ENCODE assay signal across 11 cellular contexts in the genomic region with DNA sequence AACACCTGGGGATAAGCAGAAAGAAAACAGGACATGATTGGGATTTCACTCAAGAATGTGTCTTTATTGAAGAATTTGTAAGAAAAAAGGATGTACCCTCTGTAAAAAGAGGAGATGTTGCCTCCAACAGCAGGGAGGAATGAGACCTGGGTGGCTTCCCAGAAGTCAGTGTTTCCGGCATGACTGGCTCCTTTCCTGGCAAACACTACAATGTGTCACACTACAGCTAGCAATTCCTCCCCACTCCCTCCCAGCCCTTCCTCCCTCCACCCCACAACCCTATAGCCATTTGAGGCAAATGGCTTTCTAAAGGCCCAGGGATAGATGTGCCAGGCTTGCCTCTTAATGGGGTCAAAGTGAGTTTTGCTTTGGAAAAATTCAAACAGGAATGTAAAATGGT. TPM values are rescaled to one million over a fixed set of nuclear protein-coding genes. Genes with fewer than 3 reads are reported as not detected.
DNase-seq lines count a peak whose midpoint lies in the region; ATAC-seq and TF ChIP-seq lines count a peak whose summit lies in the region.
"Had no signal": no experiment of that assay in that cellular context is flagged by ENCODE, and none has a peak within 500 bp of the region (broad histone marks: within the 10 kb centered on the region; RNA-seq: fewer than 3 reads in every experiment).

No MANE protein-coding gene starts in this region.

- intact Hi-C loops in spleen (cut with DNase I; ENCODE audit: low total_unique reads) = loop anchor here (5.0 kb wide), 1 partner anchor 34 kb away; no protein-coding TSS in a partner anchor
- intact Hi-C loops in activated T-helper 2 cell treated with anti-CD3 and anti-CD28 coated beads, Interferon-gamma antibody, Interleukin-2, Interleukin-4, amounts not matched to agents 10 μg/mL and 5 μg/mL and 100 μg/mL, durations not matched to agents 14 hours and 24 hours and 36 hours (cut with micrococcal nuclease) = no loop called here

- peaks cover 16% of the 10 kb centered on the region for H3K36me3 ChIP-seq in GM23248 (ENCODE audit: low read depth)
- H3K36me3 ChIP-seq in spleen = peaks cover 0 to 49% (median 32%) of the 10 kb centered on the region in 6 donors
- H3K36me3 ChIP-seq in Karpas-422 (ENCODE audit: insufficient read depth, low read length) = peaks cover 16% of the 10 kb centered on the region
- H3K36me3 ChIP-seq in GM23338 (ENCODE audit: insufficient read depth) = no peaks in the 10 kb centered on the region

- no peak for TF ChIP-seq CTCF in foreskin keratinocyte (conservative IDR thresholded peaks at IDR 0.05)
- TF ChIP-seq CTCF in spleen (IDR thresholded peaks at IDR 0.05 in 8 of 11, conservative IDR thresholded peaks at IDR 0.05 in 3 of 11) = no peak
- TF ChIP-seq CTCF in GM23338 (conservative IDR thresholded peaks at IDR 0.05; ENCODE audit: low read depth in 2 of 2) = no peak

- H3K27ac ChIP-seq in GM23248 (peak overlapping the region; percentile 86), foreskin keratinocyte (no peak overlapping the region), spleen (peak overlapping the region in 7 of 8 donors; percentile 8 to 62 (median 44)), Karpas-422 (ENCODE audit: low read length) (no peak overlapping the region), GM23338 (ENCODE audit: low read depth) (no peak overlapping the region)

- H3K79me2 ChIP-seq in GM23248 (ENCODE audit: insufficient read depth) (peaks cover 47% of the 10 kb centered on the region), Karpas-422 (ENCODE audit: low read length) (peaks cover 19% of the 10 kb centered on the region), GM23338 (replicated peaks; ENCODE audit: insufficient read depth) (no peaks in the 10 kb centered on the region; the same call in 1 of the 2 replicates)

- DNase-seq in GM23248 = peak; percentile 95
- DNase-seq in amniotic epithelial cell (ENCODE audit: low read depth) = peak; percentile 47
- peak in 1 of 2 donors; percentile 50 for DNase-seq in foreskin keratinocyte
- no peak for DNase-seq in spleen
- no peak for DNase-seq in Karpas-422
- DNase-seq in GM23338 (ENCODE audit: low spot score) = no peak
- no peak for DNase-seq in activated T-helper 2 cell treated with anti-CD3 and anti-CD28 coated beads, Interferon-gamma antibody, Interleukin-2, Interleukin-4, amounts not matched to agents 10 μg/mL and 5 μg/mL and 100 μg/mL, durations not matched to agents 14 hours and 24 hours and 36 hours (ENCODE audit: low spot score)
- DNase-seq: NCI-H2107, T-helper 1 cell had no signal

- no peaks in the 10 kb centered on the region for H3K9me3 Mint-ChIP-seq in GM23338
- no peaks in the 10 kb centered on the region for H3K9me3 Mint-ChIP-seq in activated T-helper 2 cell treated with anti-CD3 and anti-CD28 coated beads, Interferon-gamma antibody, Interleukin-2, Interleukin-4, amounts not matched to agents 10 μg/mL and 5 μg/mL and 100 μg/mL, durations not matched to agents 14 hours and 24 hours and 36 hours
- H3K9me3 Mint-ChIP-seq: activated naive CD4-positive, alpha-beta T cell treated with anti-CD3 and anti-CD28 coated beads, Interleukin-2, amount 50 U/mL, for 24 hours had no signal

- TF ChIP-seq POLR2A in spleen (IDR thresholded peaks at IDR 0.05) = no peak

- H3K27me3 ChIP-seq in GM23248 (replicated peaks; ENCODE audit: insufficient read depth) (no peaks in the 10 kb centered on the region), foreskin keratinocyte (no peaks in the 10 kb centered on the region), spleen (replicated peaks in 1 of 7) (no peaks in the 10 kb centered on the region), Karpas-422 (ENCODE audit: low read length) (no peaks in the 10 kb centered on the region), GM23338 (ENCODE audit: insufficient read depth) (no peaks in the 10 kb centered on the region)

- in situ Hi-C loops in GM23248 (cut with MboI) = no loop called here

- H4K20me1 ChIP-seq in GM23248 (ENCODE audit: insufficient read depth) = no peaks in the 10 kb centered on the region
- H4K20me1 ChIP-seq in Karpas-422 (ENCODE audit: insufficient read depth, low read depth, low read length) = peaks cover 6% of the 10 kb centered on the region; the same call in 1 of the 2 replicates
- no peaks in the 10 kb centered on the region; the same call in 1 of the 2 replicates for H4K20me1 ChIP-seq in GM23338 (replicated peaks; ENCODE audit: insufficient read depth)

- peak; percentile 11 for ATAC-seq in foreskin keratinocyte
- ATAC-seq in GM23338 = no peak
- no peak for ATAC-seq in GM18870 (IDR thresholded peaks at IDR 0.05; ENCODE audit: unreplicated experiment)

- H3K9ac ChIP-seq in GM23248 = peak overlapping the region; percentile 53
- no peak overlapping the region for H3K9ac ChIP-seq in Karpas-422 (ENCODE audit: low read length)

- WGBS in GM23248 (ENCODE audit: low coverage in 1 of 2, low lambda C conversion rate in 2 of 2, missing lambda C conversion rate in 2 of 2), 2 experiments = 0% methylated on average over 1 of the region's 1 CpG
- 76 to 91% (median 88%) methylated on average over 1 of the region's 1 CpG for WGBS in spleen, 5 donors

- H3K4me1 Mint-ChIP-seq in GM23338 = peaks cover 13% of the 10 kb centered on the region; the same call in 2 of the 3 replicates
- H3K4me1 Mint-ChIP-seq in activated T-helper 2 cell treated with anti-CD3 and anti-CD28 coated beads, Interferon-gamma antibody, Interleukin-2, Interleukin-4, amounts not matched to agents 10 μg/mL and 5 μg/mL and 100 μg/mL, durations not matched to agents 14 hours and 24 hours and 36 hours (ENCODE audit: low read depth) = peaks cover 17% of the 10 kb centered on the region

- H3K4me3 Mint-ChIP-seq in GM23338 = no peak overlapping the region
- H3K4me3 Mint-ChIP-seq in activated T-helper 2 cell treated with anti-CD3 and anti-CD28 coated beads, Interferon-gamma antibody, Interleukin-2, Interleukin-4, amounts not matched to agents 10 μg/mL and 5 μg/mL and 100 μg/mL, durations not matched to agents 14 hours and 24 hours and 36 hours (ENCODE audit: low read depth) = no peak overlapping the region
- H3K4me3 Mint-ChIP-seq: activated naive CD4-positive, alpha-beta T cell treated with anti-CD3 and anti-CD28 coated beads, Interleukin-2, amount 50 U/mL, for 24 hours had no signal

- H3K9me2 ChIP-seq in GM23248 (ENCODE audit: insufficient read depth) (no peaks in the 10 kb centered on the region), Karpas-422 (replicated peaks; ENCODE audit: insufficient read depth, low read length) (no peaks in the 10 kb centered on the region), GM23338 (ENCODE audit: insufficient read depth) (no peaks in the 10 kb centered on the region)

- H3K9me3 ChIP-seq in GM23248 (ENCODE audit: low read depth) = no peaks in the 10 kb centered on the region
- H3K9me3 ChIP-seq in spleen = no peaks in the 10 kb centered on the region
- H3K9me3 ChIP-seq in Karpas-422 (ENCODE audit: low read length) = no peaks in the 10 kb centered on the region

- H3K27me3 Mint-ChIP-seq in GM23338 (ENCODE audit: insufficient read depth, low read depth, poor library complexity) = peaks cover 4% of the 10 kb centered on the region
- no peaks in the 10 kb centered on the region for H3K27me3 Mint-ChIP-seq in activated T-helper 2 cell treated with anti-CD3 and anti-CD28 coated beads, Interferon-gamma antibody, Interleukin-2, Interleukin-4, amounts not matched to agents 10 μg/mL and 5 μg/mL and 100 μg/mL, durations not matched to agents 14 hours and 24 hours and 36 hours (ENCODE audit: low read depth)
- H3K27me3 Mint-ChIP-seq: activated naive CD4-positive, alpha-beta T cell treated with anti-CD3 and anti-CD28 coated beads, Interleukin-2, amount 50 U/mL, for 24 hours had no signal

- H3K4me3 ChIP-seq in GM23248 (0 out of 2 replicates have a peak overlapping the region, but pooled peaks have one; percentile 31), spleen (no peak overlapping the region), Karpas-422 (ENCODE audit: low read length) (no peak overlapping the region), GM23338 (no peak overlapping the region)

- H3K36me3 Mint-ChIP-seq in GM23338 (ENCODE audit: low read depth) = peaks cover 3% of the 10 kb centered on the region; the same call in 1 of the 3 replicates
- H3K36me3 Mint-ChIP-seq in activated T-helper 2 cell treated with anti-CD3 and anti-CD28 coated beads, Interferon-gamma antibody, Interleukin-2, Interleukin-4, amounts not matched to agents 10 μg/mL and 5 μg/mL and 100 μg/mL, durations not matched to agents 14 hours and 24 hours and 36 hours (ENCODE audit: low read depth) = peaks cover 33% of the 10 kb centered on the region

- H3K27ac Mint-ChIP-seq in GM23338 = no peak overlapping the region
- no peak overlapping the region for H3K27ac Mint-ChIP-seq in activated T-helper 2 cell treated with anti-CD3 and anti-CD28 coated beads, Interferon-gamma antibody, Interleukin-2, Interleukin-4, amounts not matched to agents 10 μg/mL and 5 μg/mL and 100 μg/mL, durations not matched to agents 14 hours and 24 hours and 36 hours
- H3K27ac Mint-ChIP-seq: activated naive CD4-positive, alpha-beta T cell treated with anti-CD3 and anti-CD28 coated beads, Interleukin-2, amount 50 U/mL, for 24 hours had no signal

- H3K4me1 ChIP-seq in GM23248 (ENCODE audit: insufficient read depth) (peaks cover 64% of the 10 kb centered on the region), foreskin keratinocyte (peaks cover 16% of the 10 kb centered on the region), spleen (peaks cover 10 to 51% (median 32%) of the 10 kb centered on the region in 6 donors), Karpas-422 (ENCODE audit: low read length) (no peaks in the 10 kb centered on the region), GM23338 (ENCODE audit: insufficient read depth) (peaks cover 3% of the 10 kb centered on the region)

- H3F3A ChIP-seq in GM23248 (ENCODE audit: insufficient read depth) = peaks cover 70% of the 10 kb centered on the region
- peaks cover 6% of the 10 kb centered on the region; the same call in 1 of the 2 replicates for H3F3A ChIP-seq in GM23338 (replicated peaks; ENCODE audit: low read depth)

- H3K4me2 ChIP-seq in GM23248 (ENCODE audit: unreplicated experiment) (peak overlapping the region; percentile 44), Karpas-422 (ENCODE audit: low read depth, low read length, poor library complexity, severe bottlenecking) (no peak overlapping the region), GM23338 (no peak overlapping the region)

- H2AFZ ChIP-seq in GM23248 (no peak overlapping the region), Karpas-422 (ENCODE audit: low read length) (no peak overlapping the region), GM23338 (no peak overlapping the region)

RNA-seq across cellular contexts. Expression of a gene that starts 11.5 kb away (rescaled TPM):
- total RNA-seq in GM23248 (2014; rRNA removed; shearing (Covaris generic)) = 30.5 and 33.1 TPM in 2 replicates
- 2.9 and 3.2 TPM in 2 replicates for polyA plus RNA-seq in GM23248 (2016; fragmentation: Nextera tagmentation; extraction: Ambion mirVana)
- total RNA-seq in foreskin keratinocyte = 0.68 and 0.78 TPM in 2 replicates
- polyA plus RNA-seq in foreskin keratinocyte = 0.27 and 0.41 TPM in 2 replicates
- total RNA-seq in spleen = 10 to 100 TPM in 4 of 7 donors, 1 to 10 TPM in 3; 7.0 to 32.0 (median 10.3) TPM
- polyA plus RNA-seq in spleen = 1 to 10 TPM; 2.1 to 5.9 (median 4.3) TPM
- 0.04 TPM in 1 of 2 replicates, not detected in the other for total RNA-seq in Karpas-422 (2014; rRNA removed; shearing (Covaris generic); ENCODE audit: low replicate concordance)
- 4.9 and 5.0 TPM in 2 replicates for total RNA-seq in GM23338 (2014; rRNA removed; shearing (Covaris generic))
- 0.77 and 0.95 TPM in 2 replicates for polyA plus RNA-seq in GM23338 (2016; fragmentation: Nextera tagmentation; extraction: Ambion mirVana)
- not detected in 2 replicates for total RNA-seq in activated T-helper 2 cell treated with anti-CD3 and anti-CD28 coated beads, Interferon-gamma antibody, Interleukin-2, Interleukin-4, amounts not matched to agents 10 μg/mL and 5 μg/mL and 100 μg/mL, durations not matched to agents 14 hours and 24 hours and 36 hours

RNA-seq across cellular contexts. Expression of a gene that starts 12.8 kb away (rescaled TPM):
- 101 and 112 TPM in 2 replicates for total RNA-seq in GM23248 (2014; rRNA removed; shearing (Covaris generic))
- polyA plus RNA-seq in GM23248 (2016; fragmentation: Nextera tagmentation; extraction: Ambion mirVana) (134 and 135 TPM in 2 replicates), foreskin keratinocyte (142 and 153 TPM in 2 replicates), spleen (10 to 100 TPM; 42.9 to 70.1 (median 60.2) TPM), GM23338 (2016; fragmentation: Nextera tagmentation; extraction: Ambion mirVana) (45.2 and 45.6 TPM in 2 replicates)
- total RNA-seq in foreskin keratinocyte (115 and 121 TPM in 2 replicates), spleen (10 to 100 TPM; 46.7 to 98.1 (median 56.4) TPM)
- total RNA-seq in Karpas-422 (2014; rRNA removed; shearing (Covaris generic); ENCODE audit: low replicate concordance) = 46.7 and 81.0 TPM in 2 replicates
- 55.8 and 55.9 TPM in 2 replicates for total RNA-seq in GM23338 (2014; rRNA removed; shearing (Covaris generic))
- total RNA-seq in activated T-helper 2 cell treated with anti-CD3 and anti-CD28 coated beads, Interferon-gamma antibody, Interleukin-2, Interleukin-4, amounts not matched to agents 10 μg/mL and 5 μg/mL and 100 μg/mL, durations not matched to agents 14 hours and 24 hours and 36 hours = 68.4 and 71.5 TPM in 2 replicates

RNA-seq across cellular contexts. Expression of a gene that starts 19.4 kb away (rescaled TPM):
- 160 and 224 TPM in 2 replicates for total RNA-seq in GM23248 (2014; rRNA removed; shearing (Covaris generic))
- 34.8 and 35.8 TPM in 2 replicates for polyA plus RNA-seq in GM23248 (2016; fragmentation: Nextera tagmentation; extraction: Ambion mirVana)
- 207 and 209 TPM in 2 replicates for total RNA-seq in foreskin keratinocyte
- polyA plus RNA-seq in foreskin keratinocyte = 259 and 272 TPM in 2 replicates
- total RNA-seq in spleen = 100 to 1,000 TPM in 3 of 7 donors, 10 to 100 TPM in 4; 72.6 to 116 (median 96.9) TPM
- 10 to 100 TPM; 30.4 to 62.7 (median 38.0) TPM for polyA plus RNA-seq in spleen
- total RNA-seq in Karpas-422 (2014; rRNA removed; shearing (Covaris generic); ENCODE audit: low replicate concordance) = 24.1 and 87.3 TPM in 2 replicates
- total RNA-seq in GM23338 (2014; rRNA removed; shearing (Covaris generic)) = 37.4 and 59.8 TPM in 2 replicates
- polyA plus RNA-seq in GM23338 (2016; fragmentation: Nextera tagmentation; extraction: Ambion mirVana) = 13.8 and 14.7 TPM in 2 replicates
- 162 and 172 TPM in 2 replicates for total RNA-seq in activated T-helper 2 cell treated with anti-CD3 and anti-CD28 coated beads, Interferon-gamma antibody, Interleukin-2, Interleukin-4, amounts not matched to agents 10 μg/mL and 5 μg/mL and 100 μg/mL, durations not matched to agents 14 hours and 24 hours and 36 hours

RNA-seq across cellular contexts. Expression of a gene that starts 47.8 kb away (rescaled TPM):
- total RNA-seq in GM23248 (2014; rRNA removed; shearing (Covaris generic)) = 64.7 and 70.3 TPM in 2 replicates
- polyA plus RNA-seq in GM23248 (2016; fragmentation: Nextera tagmentation; extraction: Ambion mirVana) (38.9 and 42.0 TPM in 2 replicates), foreskin keratinocyte (47.7 and 48.8 TPM in 2 replicates), spleen (10 to 100 TPM; 21.3 to 34.0 (median 22.2) TPM), GM23338 (2016; fragmentation: Nextera tagmentation; extraction: Ambion mirVana) (21.5 and 22.6 TPM in 2 replicates)
- total RNA-seq in foreskin keratinocyte (40.7 and 43.6 TPM in 2 replicates), spleen (10 to 100 TPM; 21.3 to 44.9 (median 26.6) TPM)
- 29.3 and 42.8 TPM in 2 replicates for total RNA-seq in Karpas-422 (2014; rRNA removed; shearing (Covaris generic); ENCODE audit: low replicate concordance)
- total RNA-seq in GM23338 (2014; rRNA removed; shearing (Covaris generic)) = 46.6 and 47.1 TPM in 2 replicates
- 33.6 and 35.3 TPM in 2 replicates for total RNA-seq in activated T-helper 2 cell treated with anti-CD3 and anti-CD28 coated beads, Interferon-gamma antibody, Interleukin-2, Interleukin-4, amounts not matched to agents 10 μg/mL and 5 μg/mL and 100 μg/mL, durations not matched to agents 14 hours and 24 hours and 36 hours

RNA-seq across cellular contexts. Expression of a gene that starts 52.6 kb away (rescaled TPM):
- not detected in 2 replicates for total RNA-seq in GM23248 (2014; rRNA removed; shearing (Covaris generic))
- polyA plus RNA-seq in GM23248 (2016; fragmentation: Nextera tagmentation; extraction: Ambion mirVana) (not detected in 2 replicates), foreskin keratinocyte (0.28 and 0.42 TPM in 2 replicates), spleen (under 1 TPM in 1 of 3 donors, not detected in 2; 0.33 TPM), GM23338 (2016; fragmentation: Nextera tagmentation; extraction: Ambion mirVana) (0.24 and 0.36 TPM in 2 replicates)
- total RNA-seq in foreskin keratinocyte (0.21 and 0.34 TPM in 2 replicates), spleen (not detected)
- 0.86 and 1.7 TPM in 2 replicates for total RNA-seq in Karpas-422 (2014; rRNA removed; shearing (Covaris generic); ENCODE audit: low replicate concordance)
- 0.62 and 0.94 TPM in 2 replicates for total RNA-seq in GM23338 (2014; rRNA removed; shearing (Covaris generic))
- total RNA-seq in activated T-helper 2 cell treated with anti-CD3 and anti-CD28 coated beads, Interferon-gamma antibody, Interleukin-2, Interleukin-4, amounts not matched to agents 10 μg/mL and 5 μg/mL and 100 μg/mL, durations not matched to agents 14 hours and 24 hours and 36 hours = 0.18 and 0.21 TPM in 2 replicates

Comparison
In these comparisons a context has a peak if more than half of its experiments do, and no peak if none do; other contexts are left out.
1. DNase-seq: peak in GM23248 (single experiment) and amniotic epithelial cell (single experiment); none in spleen (single experiment), Karpas-422 (single experiment), GM23338 (single experiment) and activated T-helper 2 cell treated with anti-CD3 and anti-CD28 coated beads, Interferon-gamma antibody, Interleukin-2, Interleukin-4, amounts not matched to agents 10 μg/mL and 5 μg/mL and 100 μg/mL, durations not matched to agents 14 hours and 24 hours and 36 hours (single experiment).
2. H3K27ac ChIP-seq: peak in GM23248 (single experiment) and spleen (7 of 8); none in foreskin keratinocyte (single experiment), Karpas-422 (single experiment) and GM23338 (single experiment).